In the genomic region with DNA sequence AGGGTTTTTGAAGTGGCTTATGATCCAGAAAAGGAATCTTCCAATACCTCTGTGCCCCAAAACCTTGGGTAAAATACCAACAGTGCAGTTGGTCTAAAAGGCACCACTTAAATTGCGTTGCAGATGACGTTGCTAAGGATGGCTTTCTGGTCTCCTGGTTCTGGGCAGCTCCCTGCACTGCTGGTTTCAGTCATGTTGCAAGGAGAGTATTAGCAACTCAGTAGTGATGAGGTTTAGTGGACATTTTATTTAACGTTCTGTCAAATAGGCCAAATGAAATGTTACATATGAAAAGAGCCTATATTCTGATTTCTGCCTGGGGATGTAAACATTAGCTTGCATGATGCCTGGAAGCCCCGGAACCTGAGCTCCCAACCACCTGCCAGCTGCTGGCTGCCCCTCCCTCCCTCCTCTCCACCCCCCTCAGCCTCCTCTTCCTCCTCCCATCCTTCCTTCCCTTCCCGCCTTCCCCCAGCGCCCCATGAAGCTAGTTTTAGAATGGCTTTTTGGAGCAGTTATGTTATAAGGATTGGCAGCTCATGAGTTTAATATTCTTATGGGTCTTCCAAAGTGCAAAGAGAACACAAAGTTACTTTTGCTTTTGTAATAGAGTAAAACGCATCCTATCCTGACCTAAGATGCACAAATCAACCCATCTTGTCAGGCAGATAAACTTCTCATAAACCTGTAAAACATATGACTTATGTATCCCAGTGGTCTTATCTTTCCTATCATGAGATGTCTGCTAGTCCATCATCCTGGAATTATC, we compare ENCODE assay signal across 8 cellular contexts. TPM values are rescaled to one million over a fixed set of nuclear protein-coding genes. Genes with fewer than 3 reads are reported as not detected.
A peak's percentile ranks its signal among the peaks of the same experiment; 100 is the strongest.
DNase-seq lines count a peak whose midpoint lies in the region; ATAC-seq and TF ChIP-seq lines count a peak whose summit lies in the region.

No MANE protein-coding gene starts in this region.

- H3K27ac ChIP-seq in AG04450 (ENCODE audit: low read depth, low read length) (peak overlapping the region; percentile 91), KMS-11 (peak overlapping the region; percentile 77), muscle layer of colon (ENCODE audit: low read depth, low read length) (peak overlapping the region; percentile 90)

- H2AFZ ChIP-seq in KMS-11 (ENCODE audit: low read depth): peak overlapping the region; percentile 85

- no peaks in the 10 kb centered on the region for H4K20me1 ChIP-seq in KMS-11 (ENCODE audit: insufficient read depth)

- in situ Hi-C loops in astrocyte of the cerebellum (cut with HindIII; ENCODE audit: low sequenced_read_pairs): no loop called here

- H3K4me1 ChIP-seq in KMS-11 (ENCODE audit: low read depth, poor library complexity, severe bottlenecking): peaks cover 55% of the 10 kb centered on the region
- H3K4me1 ChIP-seq in muscle layer of colon (ENCODE audit: insufficient read depth, low read length): peaks cover 38% of the 10 kb centered on the region

- CTCF ChIA-PET in AG04450 (lab: Charles Lee): interaction anchor here (0.6 kb wide), 1 partner anchor 337 kb away, joined by 3 read pairs; no protein-coding TSS in a partner anchor

- H3K36me3 ChIP-seq in KMS-11 (ENCODE audit: insufficient read depth) (no peaks in the 10 kb centered on the region), muscle layer of colon (ENCODE audit: insufficient read depth, low read length) (no peaks in the 10 kb centered on the region)

- peak overlapping the region; percentile 82 for H3K4me2 ChIP-seq in KMS-11

- POLR2A ChIA-PET in AG04450 (lab: Yijun Ruan, JAX): interaction anchor here (1.0 kb wide), 1 partner anchor 9 kb away, joined by 4 read pairs; no protein-coding TSS in a partner anchor

- H3K9me3 ChIP-seq in AG04450 (ENCODE audit: control insufficient read depth, insufficient read depth, low read length): peaks cover 2% of the 10 kb centered on the region; the same call in 1 of the 2 replicates
- H3K9me3 ChIP-seq in muscle layer of colon (ENCODE audit: low read length): no peaks in the 10 kb centered on the region

- TF ChIP-seq CTCF in AG04450 (IDR thresholded peaks at IDR 0.05; ENCODE audit: low read depth, low read length) (no peak), KMS-11 (conservative IDR thresholded peaks at IDR 0.05; ENCODE audit: low read depth, low read length) (no peak), astrocyte of the cerebellum (IDR thresholded peaks at IDR 0.05; ENCODE audit: low read depth, low read length, missing control alignments) (no peak)

- H3K79me2 ChIP-seq in KMS-11 (ENCODE audit: insufficient read depth, low read depth): no peaks in the 10 kb centered on the region

- no peak for ATAC-seq in GM19035 (IDR thresholded peaks at IDR 0.05; ENCODE audit: unreplicated experiment)

- DNase-seq in AG04450 (ENCODE audit: low read depth, low spot score): no peak
- no peak for DNase-seq in astrocyte of the cerebellum (ENCODE audit: low read depth)
- DNase-seq in 8988T: no peak
- DNase-seq in activated CD4-positive, alpha-beta T cell treated with anti-CD3 and anti-CD28 coated beads, Interleukin-2, amount 50 U/mL, for 1 hour: no peak
- DNase-seq in NOMO-1 treated with DMSO at 0.1 percent for 48 hours (lab: John Stamatoyannopoulos, UW; ENCODE audit: unreplicated experiment): no peak

- H3K4me3 ChIP-seq in AG04450 (ENCODE audit: low read depth, low read length) (no peak overlapping the region), KMS-11 (IDR thresholded peaks at IDR 0.05; ENCODE audit: insufficient read depth, low read depth, low read length) (no peak overlapping the region), astrocyte of the cerebellum (ENCODE audit: low read depth, low read length) (peak overlapping the region; percentile 34), muscle layer of colon (ENCODE audit: low read depth in 1 of 2, low read length in 2 of 2) (no peak overlapping the region)

- H3K27me3 ChIP-seq in AG04450 (ENCODE audit: control insufficient read depth, insufficient read depth, low read length): no peaks in the 10 kb centered on the region
- no peaks in the 10 kb centered on the region for H3K27me3 ChIP-seq in KMS-11 (ENCODE audit: insufficient read depth, low read depth)
- H3K27me3 ChIP-seq in muscle layer of colon (ENCODE audit: control insufficient read depth in 1 of 2, insufficient read depth in 2 of 2, low read length in 2 of 2): no peaks in the 10 kb centered on the region

- H3K9ac ChIP-seq in KMS-11: peak overlapping the region; percentile 71; the same call in 1 of the 2 replicates
- no peak overlapping the region for H3K9ac ChIP-seq in muscle layer of colon (ENCODE audit: low read length)

RNA-seq across cellular contexts. Expression of a gene that starts 20.7 kb away (rescaled TPM):
- 0.11 TPM in 2 replicates for polyA plus RNA-seq in AG04450 (2011; rRNA removed)
- not detected in 2 replicates for polyA minus RNA-seq in AG04450 (2011; rRNA and poly(A)+ RNA removed)

RNA-seq across cellular contexts. Expression of a gene that starts 23.2 kb away (rescaled TPM):
- 74.4 and 89.9 TPM in 2 replicates for polyA plus RNA-seq in AG04450 (2011; rRNA removed)
- 101 and 105 TPM in 2 replicates for polyA minus RNA-seq in AG04450 (2011; rRNA and poly(A)+ RNA removed)

RNA-seq across cellular contexts. Expression of a gene that starts 36.9 kb away (rescaled TPM):
- polyA plus RNA-seq in AG04450 (2011; rRNA removed): 8.0 and 12.5 TPM in 2 replicates
- 2.8 and 6.9 TPM in 2 replicates for polyA minus RNA-seq in AG04450 (2011; rRNA and poly(A)+ RNA removed)
